Comparison of ENCODE assay signal across 8 cellular contexts in the genomic region with DNA sequence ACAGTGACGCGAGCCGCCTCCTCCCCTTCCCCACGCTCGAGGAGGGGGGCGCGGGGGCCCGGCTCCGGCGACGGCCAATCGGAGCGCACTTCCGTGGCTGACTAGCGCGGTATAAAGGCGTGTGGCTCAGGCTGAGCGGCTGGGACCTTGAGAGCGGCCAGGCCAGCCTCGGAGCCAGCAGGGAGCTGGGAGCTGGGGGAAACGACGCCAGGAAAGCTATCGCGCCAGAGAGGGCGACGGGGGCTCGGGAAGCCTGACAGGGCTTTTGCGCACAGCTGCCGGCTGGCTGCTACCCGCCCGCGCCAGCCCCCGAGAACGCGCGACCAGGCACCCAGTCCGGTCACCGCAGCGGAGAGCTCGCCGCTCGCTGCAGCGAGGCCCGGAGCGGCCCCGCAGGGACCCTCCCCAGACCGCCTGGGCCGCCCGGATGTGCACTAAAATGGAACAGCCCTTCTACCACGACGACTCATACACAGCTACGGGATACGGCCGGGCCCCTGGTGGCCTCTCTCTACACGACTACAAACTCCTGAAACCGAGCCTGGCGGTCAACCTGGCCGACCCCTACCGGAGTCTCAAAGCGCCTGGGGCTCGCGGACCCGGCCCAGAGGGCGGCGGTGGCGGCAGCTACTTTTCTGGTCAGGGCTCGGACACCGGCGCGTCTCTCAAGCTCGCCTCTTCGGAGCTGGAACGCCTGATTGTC. TPM values are rescaled to one million over a fixed set of nuclear protein-coding genes. Genes with fewer than 3 reads are reported as not detected.
DNase-seq lines count a peak whose midpoint lies in the region; ATAC-seq and TF ChIP-seq lines count a peak whose summit lies in the region.

Gene JUNB, plus strand, starts transcription at position 142 of the 703 bp plus-strand sequence. Its CDS starts 286 bp downstream, at position 428.

- peak within 1 kb of the TSS; percentile 99 for H3K4me3 ChIP-seq in AG04449 (ENCODE audit: low read depth, low read length)
- peak within 1 kb of the TSS; percentile 97 for H3K4me3 ChIP-seq in coronary artery

- TF ChIP-seq CTCF in AG04449 (IDR thresholded peaks at IDR 0.05; ENCODE audit: insufficient read depth, low read length, missing control alignments): no peak
- TF ChIP-seq CTCF in coronary artery (IDR thresholded peaks at IDR 0.05): no peak

- no peaks in the 10 kb centered on the region for H3K9me3 Mint-ChIP-seq in activated CD4-positive, alpha-beta T cell treated with anti-CD3 and anti-CD28 coated beads, Interleukin-2, amount 10 ng/mL, durations not matched to agents 7 days and 5 days

- peaks cover 49% of the 10 kb centered on the region for H3K4me1 Mint-ChIP-seq in activated CD4-positive, alpha-beta T cell treated with anti-CD3 and anti-CD28 coated beads, Interleukin-2, amount 10 ng/mL, durations not matched to agents 7 days and 5 days

- peak; percentile 30 for ATAC-seq in GM18868 (IDR thresholded peaks at IDR 0.05; ENCODE audit: unreplicated experiment)
- peak; percentile 32 for ATAC-seq in HG03354 (IDR thresholded peaks at IDR 0.05; ENCODE audit: poor library complexity, severe bottlenecking, unreplicated experiment)

- no peak for DNase-seq in AG04449 (ENCODE audit: low read depth, low spot score)
- peak; percentile 99 for DNase-seq in NCI-H69 (lab: John Stamatoyannopoulos, UW)
- DNase-seq in activated CD4-positive, alpha-beta T cell treated with anti-CD3 and anti-CD28 coated beads, Interleukin-2, amount 10 ng/mL, durations not matched to agents 7 days and 5 days: peak; percentile 96
- DNase-seq in coronary artery (ENCODE audit: low spot score): peak; percentile 99
- DNase-seq in left kidney (ENCODE audit: low read depth, low spot score): peak; percentile 97
- DNase-seq in stimulated activated CD4-positive, alpha-beta T cell treated with anti-CD3 and anti-CD28 coated beads, Interleukin-1b, Interleukin-23, amount 100 ng/mL, for 48 hours: peak; percentile 97

- peak within 1 kb of the TSS; percentile 98 for H3K27ac Mint-ChIP-seq in activated CD4-positive, alpha-beta T cell treated with anti-CD3 and anti-CD28 coated beads, Interleukin-2, amount 10 ng/mL, durations not matched to agents 7 days and 5 days

- POLR2A ChIA-PET in AG04449 (lab: Yijun Ruan, JAX): interaction anchor here (0.6 to 4.4 kb wide), 34 partner anchors 9 to 941 kb away, joined by 3 to 158 read pairs (median 4); partner anchors contain the start of genes FBXW9, GET3, RAD23A and RNASEH2A
- POLR2A ChIA-PET in activated CD4-positive, alpha-beta T cell treated with anti-CD3 and anti-CD28 coated beads, Interleukin-2, amount 10 ng/mL, durations not matched to agents 7 days and 5 days (lab: Charles Lee): interaction anchor here (0.6 to 3.3 kb wide), 10 partner anchors 9 to 947 kb away, joined by 3 to 50 read pairs (median 3); partner anchors contain the start of genes GCDH, ZNF490 and ZNF791

- CTCF ChIA-PET in AG04449 (lab: Yijun Ruan, JAX): interaction anchor here (1.0 to 18.0 kb wide), 5 partner anchors 9 to 57 kb away, joined by 3 to 1565 read pairs (median 7); partner anchors contain the start of genes BEST2, HOOK2, RNASEH2A and TRIR
- CTCF ChIA-PET in activated CD4-positive, alpha-beta T cell treated with anti-CD3 and anti-CD28 coated beads, Interleukin-2, amount 10 ng/mL, durations not matched to agents 7 days and 5 days (lab: Charles Lee): interaction anchor here (0.6 to 11.5 kb wide), 12 partner anchors 9 to 174 kb away, joined by 3 to 211 read pairs (median 5); partner anchors contain the start of gene HOOK2

- no peaks in the 10 kb centered on the region for H3K27me3 Mint-ChIP-seq in activated CD4-positive, alpha-beta T cell treated with anti-CD3 and anti-CD28 coated beads, Interleukin-2, amount 10 ng/mL, durations not matched to agents 7 days and 5 days

- peaks cover 12% of the 10 kb centered on the region for H3K36me3 Mint-ChIP-seq in activated CD4-positive, alpha-beta T cell treated with anti-CD3 and anti-CD28 coated beads, Interleukin-2, amount 10 ng/mL, durations not matched to agents 7 days and 5 days (ENCODE audit: low read depth)

- H3K4me3 Mint-ChIP-seq in activated CD4-positive, alpha-beta T cell treated with anti-CD3 and anti-CD28 coated beads, Interleukin-2, amount 10 ng/mL, durations not matched to agents 7 days and 5 days: peak within 1 kb of the TSS; percentile 93

- H3K27ac ChIP-seq in coronary artery: peak within 1 kb of the TSS; percentile 97 to 99

RNA-seq across cellular contexts. Expression of gene JUNB, which starts in this region (rescaled TPM):
- 10 to 100 TPM; 66.7 to 78.4 TPM for total RNA-seq in activated CD4-positive, alpha-beta T cell treated with anti-CD3 and anti-CD28 coated beads, Interleukin-2, amount 10 ng/mL, durations not matched to agents 7 days and 5 days
